In the genomic region with DNA sequence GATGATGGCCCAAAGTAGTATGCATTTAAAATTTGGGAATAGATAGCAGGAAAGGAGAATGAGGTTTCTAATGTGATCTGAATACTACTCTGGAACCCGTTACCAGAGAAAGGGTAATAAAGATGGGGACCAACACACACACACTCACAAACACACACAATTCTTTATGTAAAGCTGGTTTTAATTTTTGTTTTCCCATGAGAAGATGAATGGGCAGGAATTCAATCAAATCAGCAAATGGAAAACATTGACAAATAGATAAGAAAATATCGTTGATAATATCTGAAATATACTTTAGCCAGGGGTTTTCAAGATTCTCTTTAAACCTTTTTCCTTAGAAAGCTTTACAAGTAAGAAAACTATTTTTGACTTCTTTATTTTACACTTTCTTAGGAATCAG, we compare ENCODE assay signal across 22 cellular contexts.
DNase-seq lines count a peak whose midpoint lies in the region; ATAC-seq and TF ChIP-seq lines count a peak whose summit lies in the region.
"Had no signal": no experiment of that assay in that cellular context is flagged by ENCODE, and none has a peak within 500 bp of the region (broad histone marks: within the 10 kb centered on the region; RNA-seq: fewer than 3 reads in every experiment).

No MANE protein-coding gene starts in this region.

- ATAC-seq in GM19467 (IDR thresholded peaks at IDR 0.05; ENCODE audit: unreplicated experiment) (no peak), GM21786 (IDR thresholded peaks at IDR 0.05; ENCODE audit: unreplicated experiment) (no peak), lower lobe of right lung (no peak)

- H3K27me3 ChIP-seq in SK-N-SH (ENCODE audit: insufficient read depth) (no peaks in the 10 kb centered on the region), lower lobe of right lung (ENCODE audit: low read depth) (no peaks in the 10 kb centered on the region)
- H3K27me3 ChIP-seq: BE2C, BLaER1 had no signal

- POLR2A ChIA-PET in SK-N-SH (lab: Yijun Ruan, JAX) (no interaction called here), MCF 10A (lab: Yijun Ruan, JAX) (interaction anchor here (0.6 kb wide), 1 partner anchor 72 kb away, joined by 3 read pairs; no protein-coding TSS in a partner anchor)

- BruUV-seq in MCF 10A (replicated peaks; lab: Mats Ljungman, UMichigan), result no TSS peak

- no peak for DNase-seq in SK-N-SH
- DNase-seq in mesothelial cell of epicardium (ENCODE audit: low spot score in 2 of 2, unreplicated experiment in 2 of 2), result no peak
- DNase-seq in lower lobe of right lung, result no peak
- DNase-seq in MCF 10A (ENCODE audit: unreplicated experiment), result no peak
- DNase-seq: 8988T; ACHN; BE2C; C1 segment of cervical spinal cord; CD4-positive, alpha-beta memory T cell; CD4-positive, CD25-positive, alpha-beta regulatory T cell; CD8-positive, alpha-beta memory T cell; COR-L47; DMS 273 treated with DMSO at 0.1 percent for 48 hours; DMS153; DMS53; DMS79; GF-D8 had no signal

- TF ChIP-seq RAD21 in SK-N-SH (IDR thresholded peaks at IDR 0.05; ENCODE audit: low read length), result 0 out of 2 replicates have a peak, but pooled peaks have one; percentile 13

- H3K27ac Mint-ChIP-seq in mesothelial cell of epicardium (peak overlapping the region; percentile 57), MCF 10A (ENCODE audit: low read depth, unreplicated experiment) (no peak overlapping the region)
- H3K27ac Mint-ChIP-seq: CD14-positive monocyte; CD4-positive, alpha-beta memory T cell; CD8-positive, alpha-beta memory T cell had no signal

- no peak overlapping the region for H3K9ac ChIP-seq in SK-N-SH
- H3K9ac ChIP-seq: BLaER1 had no signal

- H3K4me1 ChIP-seq in SK-N-SH (ENCODE audit: control insufficient read depth in 1 of 2, insufficient read depth in 2 of 2, low read depth in 1 of 2, low read length in 1 of 2), result peaks cover 48 to 54% of the 10 kb centered on the region in 2 experiments
- H3K4me1 ChIP-seq in lower lobe of right lung, result peaks cover 3% of the 10 kb centered on the region

- no peaks in the 10 kb centered on the region for H4K20me1 ChIP-seq in SK-N-SH (ENCODE audit: insufficient read depth)

- CTCF ChIA-PET in SK-N-SH (lab: Yijun Ruan, JAX) (interaction anchor here (0.9 kb wide), 2 partner anchors 9 to 397 kb away, joined by 3 read pairs; no protein-coding TSS in a partner anchor), MCF 10A (lab: Yijun Ruan, JAX) (interaction anchor here (0.6 to 1.0 kb wide), 2 partner anchors 288 to 404 kb away, joined by 3 to 4 read pairs; no protein-coding TSS in a partner anchor)

- H3K4me3 ChIP-seq in SK-N-SH (ENCODE audit: low read depth in 2 of 2, low read length in 1 of 2) (no peak overlapping the region), lower lobe of right lung (no peak overlapping the region)
- H3K4me3 ChIP-seq: BLaER1 had no signal

- H3K9me3 Mint-ChIP-seq in mesothelial cell of epicardium (no peaks in the 10 kb centered on the region), MCF 10A (ENCODE audit: unreplicated experiment) (no peaks in the 10 kb centered on the region)

- H3K79me2 ChIP-seq in SK-N-SH (ENCODE audit: insufficient read depth), result peaks cover 18% of the 10 kb centered on the region

- H3K27me3 Mint-ChIP-seq in mesothelial cell of epicardium (ENCODE audit: low read depth) (no peaks in the 10 kb centered on the region), MCF 10A (ENCODE audit: insufficient read depth, unreplicated experiment) (no peaks in the 10 kb centered on the region)
- H3K27me3 Mint-ChIP-seq: CD4-positive, CD25-positive, alpha-beta regulatory T cell had no signal

- H3K9me2 ChIP-seq in SK-N-SH, result no peaks in the 10 kb centered on the region

- WGBS in SK-N-SH (ENCODE audit: low lambda C conversion rate), result 58% methylated on average over 2 of the region's 2 CpGs

- no peak overlapping the region for H3K4me2 ChIP-seq in SK-N-SH
- H3K4me2 ChIP-seq: BLaER1 had no signal

- H3K36me3 Mint-ChIP-seq in mesothelial cell of epicardium (no peaks in the 10 kb centered on the region), MCF 10A (ENCODE audit: insufficient read depth, unreplicated experiment) (no peaks in the 10 kb centered on the region)
- H3K36me3 Mint-ChIP-seq: CD14-positive monocyte; CD4-positive, alpha-beta memory T cell; CD4-positive, CD25-positive, alpha-beta regulatory T cell; CD8-positive, alpha-beta memory T cell had no signal

- intact Hi-C loops in lower lobe of right lung (cut with DNase I) (no loop called here), MCF 10A (cut with micrococcal nuclease) (no loop called here)

- peak in 1 of 2 experiments; percentile 69; a peak in 2 of 4 replicates for TF ChIP-seq EP300 in SK-N-SH (IDR thresholded peaks at IDR 0.05; ENCODE audit: borderline replicate concordance in 1 of 2, low read depth in 1 of 2, low read length in 1 of 2)

- no peak overlapping the region for H3K4me3 Mint-ChIP-seq in mesothelial cell of epicardium
- no peak overlapping the region for H3K4me3 Mint-ChIP-seq in MCF 10A (ENCODE audit: unreplicated experiment)
- H3K4me3 Mint-ChIP-seq: CD14-positive monocyte; CD4-positive, alpha-beta memory T cell; CD4-positive, CD25-positive, alpha-beta regulatory T cell; CD8-positive, alpha-beta memory T cell had no signal

- TF ChIP-seq CTCF in SK-N-SH (IDR thresholded peaks at IDR 0.05), result no peak
- no peak for TF ChIP-seq CTCF in mesothelial cell of epicardium (IDR thresholded peaks at IDR 0.05; ENCODE audit: unreplicated experiment)
- TF ChIP-seq CTCF in lower lobe of right lung (IDR thresholded peaks at IDR 0.05), result no peak
- no peak for TF ChIP-seq CTCF in MCF 10A (IDR thresholded peaks at IDR 0.05; ENCODE audit: unreplicated experiment)

- H3K27ac ChIP-seq in KOPT-K1 (ENCODE audit: low read depth, low read length, poor library complexity, severe bottlenecking), result peak overlapping the region; percentile 91
- H3K27ac ChIP-seq in SK-N-SH (ENCODE audit: low read depth in 2 of 2, low read length in 1 of 2), result peak overlapping the region in 1 of 2 experiments; percentile 56; a peak in 2 of 4 replicates
- no peak overlapping the region for H3K27ac ChIP-seq in lower lobe of right lung
- H3K27ac ChIP-seq: BLaER1 had no signal

- peaks cover 85% of the 10 kb centered on the region for H3K4me1 Mint-ChIP-seq in mesothelial cell of epicardium
- H3K4me1 Mint-ChIP-seq in MCF 10A (ENCODE audit: insufficient read depth, unreplicated experiment), result peaks cover 6% of the 10 kb centered on the region
- H3K4me1 Mint-ChIP-seq: CD14-positive monocyte; CD4-positive, alpha-beta memory T cell; CD4-positive, CD25-positive, alpha-beta regulatory T cell; CD8-positive, alpha-beta memory T cell had no signal

- H3K36me3 ChIP-seq in KOPT-K1 (ENCODE audit: insufficient read depth, low read length) (peaks cover 35% of the 10 kb centered on the region), SK-N-SH (replicated peaks in 1 of 2; ENCODE audit: control insufficient read depth in 1 of 2, insufficient read depth in 2 of 2, low read length in 1 of 2) (no peaks in the 10 kb centered on the region), lower lobe of right lung (no peaks in the 10 kb centered on the region)
- H3K36me3 ChIP-seq: BE2C had no signal

- H3K9me3 ChIP-seq in KOPT-K1 (ENCODE audit: insufficient read depth, low read length, poor library complexity, severe bottlenecking) (no peaks in the 10 kb centered on the region), SK-N-SH (no peaks in the 10 kb centered on the region), lower lobe of right lung (no peaks in the 10 kb centered on the region)
- H3K9me3 ChIP-seq: BE2C had no signal

- peaks cover 35% of the 10 kb centered on the region for H3F3A ChIP-seq in SK-N-SH (replicated peaks; ENCODE audit: insufficient read depth)

- H2AFZ ChIP-seq in SK-N-SH (ENCODE audit: low read depth), result no peak overlapping the region

TF ChIP-seq in SK-N-SH, 30 proteins besides CTCF, POLR2A, EP300 and RAD21:
- TF ChIP-seq, protein P1, sequence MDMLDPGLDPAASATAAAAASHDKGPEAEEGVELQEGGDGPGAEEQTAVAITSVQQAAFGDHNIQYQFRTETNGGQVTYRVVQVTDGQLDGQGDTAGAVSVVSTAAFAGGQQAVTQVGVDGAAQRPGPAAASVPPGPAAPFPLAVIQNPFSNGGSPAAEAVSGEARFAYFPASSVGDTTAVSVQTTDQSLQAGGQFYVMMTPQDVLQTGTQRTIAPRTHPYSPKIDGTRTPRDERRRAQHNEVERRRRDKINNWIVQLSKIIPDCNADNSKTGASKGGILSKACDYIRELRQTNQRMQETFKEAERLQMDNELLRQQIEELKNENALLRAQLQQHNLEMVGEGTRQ (IDR thresholded peaks at IDR 0.05; ENCODE audit: borderline replicate concordance, low read depth, low read length), result no peak
- TF ChIP-seq, protein P2, sequence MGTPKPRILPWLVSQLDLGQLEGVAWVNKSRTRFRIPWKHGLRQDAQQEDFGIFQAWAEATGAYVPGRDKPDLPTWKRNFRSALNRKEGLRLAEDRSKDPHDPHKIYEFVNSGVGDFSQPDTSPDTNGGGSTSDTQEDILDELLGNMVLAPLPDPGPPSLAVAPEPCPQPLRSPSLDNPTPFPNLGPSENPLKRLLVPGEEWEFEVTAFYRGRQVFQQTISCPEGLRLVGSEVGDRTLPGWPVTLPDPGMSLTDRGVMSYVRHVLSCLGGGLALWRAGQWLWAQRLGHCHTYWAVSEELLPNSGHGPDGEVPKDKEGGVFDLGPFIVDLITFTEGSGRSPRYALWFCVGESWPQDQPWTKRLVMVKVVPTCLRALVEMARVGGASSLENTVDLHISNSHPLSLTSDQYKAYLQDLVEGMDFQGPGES (IDR thresholded peaks at IDR 0.05; ENCODE audit: low read depth, low read length), result no peak
- TF ChIP-seq, protein P3, sequence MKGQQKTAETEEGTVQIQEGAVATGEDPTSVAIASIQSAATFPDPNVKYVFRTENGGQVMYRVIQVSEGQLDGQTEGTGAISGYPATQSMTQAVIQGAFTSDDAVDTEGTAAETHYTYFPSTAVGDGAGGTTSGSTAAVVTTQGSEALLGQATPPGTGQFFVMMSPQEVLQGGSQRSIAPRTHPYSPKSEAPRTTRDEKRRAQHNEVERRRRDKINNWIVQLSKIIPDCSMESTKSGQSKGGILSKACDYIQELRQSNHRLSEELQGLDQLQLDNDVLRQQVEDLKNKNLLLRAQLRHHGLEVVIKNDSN (IDR thresholded peaks at IDR 0.05; ENCODE audit: borderline replicate concordance, low read depth), result no peak
